In genomic region chr4:68985442-68985841, GRCh38 we compare ENCODE assay signal across 28 cellular contexts. TPM values are rescaled to one million over a fixed set of nuclear protein-coding genes. Genes with fewer than 3 reads are reported as not detected.
DNase-seq lines count a peak whose midpoint lies in the region; ATAC-seq, FAIRE-seq and TF ChIP-seq lines count a peak whose summit lies in the region.
"Had no signal": no experiment of that assay in that cellular context is flagged by ENCODE, and none has a peak within 500 bp of the region (broad histone marks: within the 10 kb centered on the region; RNA-seq: fewer than 3 reads in every experiment).

No MANE protein-coding gene starts in this region.

- no peak overlapping the region for H3K27ac ChIP-seq in kidney (ENCODE audit: low read depth in 2 of 2, low read length in 2 of 2)
- peak overlapping the region in 2 of 3 donors; percentile 40 to 48 for H3K27ac ChIP-seq in right lobe of liver
- H3K27ac ChIP-seq: BLaER1 had no signal

- H3K27me3 ChIP-seq in right lobe of liver, result no peaks in the 10 kb centered on the region
- H3K27me3 ChIP-seq: BE2C, BLaER1 had no signal

- intact Hi-C loops in kidney (cut with DNase I) (no loop called here), right lobe of liver (cut with DNase I) (no loop called here)

- WGBS in right lobe of liver (ENCODE audit: insufficient coverage, low coverage, low lambda C conversion rate, missing lambda C conversion rate), result 25% methylated on average over 1 of the region's 1 CpG

- H3K9me3 ChIP-seq in kidney (ENCODE audit: control insufficient read depth in 1 of 2, low read length in 2 of 2), result no peaks in the 10 kb centered on the region
- H3K9me3 ChIP-seq in right lobe of liver, result no peaks in the 10 kb centered on the region
- H3K9me3 ChIP-seq: BE2C, BLaER1 had no signal

- no peak overlapping the region for H3K4me3 Mint-ChIP-seq in effector memory CD8-positive, alpha-beta T cell
- H3K4me3 Mint-ChIP-seq: CD14-positive monocyte; CD4-positive, alpha-beta memory T cell; CD4-positive, CD25-positive, alpha-beta regulatory T cell; CD8-positive, alpha-beta memory T cell had no signal

- no peaks in the 10 kb centered on the region for H3K4me1 Mint-ChIP-seq in effector memory CD8-positive, alpha-beta T cell (ENCODE audit: low read depth in 2 of 2)
- H3K4me1 Mint-ChIP-seq: CD14-positive monocyte; CD4-positive, alpha-beta memory T cell; CD4-positive, CD25-positive, alpha-beta regulatory T cell; CD8-positive, alpha-beta memory T cell had no signal

- TF ChIP-seq CTCF in kidney (IDR thresholded peaks at IDR 0.05; ENCODE audit: borderline replicate concordance, extremely low read depth, insufficient read depth) (no peak), right lobe of liver (IDR thresholded peaks at IDR 0.05) (no peak)

- peak; percentile 73 to 89 (median 75) for ATAC-seq in right lobe of liver
- ATAC-seq in effector memory CD8-positive, alpha-beta T cell (replicated peaks), result no peak
- ATAC-seq: GM12878 had no signal

- no peaks in the 10 kb centered on the region for H3K9me3 Mint-ChIP-seq in effector memory CD8-positive, alpha-beta T cell

- TF ChIP-seq POLR2A in right lobe of liver (IDR thresholded peaks at IDR 0.05), result no peak
- no peak for TF ChIP-seq POLR2A in GM12892 (IDR thresholded peaks at IDR 0.05; ENCODE audit: low read depth, low read length)

- H3K36me3 ChIP-seq in kidney (ENCODE audit: control insufficient read depth in 1 of 2, insufficient read depth in 2 of 2, low read length in 2 of 2), result no peaks in the 10 kb centered on the region
- H3K36me3 ChIP-seq in right lobe of liver, result no peaks in the 10 kb centered on the region
- H3K36me3 ChIP-seq: BE2C, BLaER1 had no signal

- H3K27me3 Mint-ChIP-seq in effector memory CD8-positive, alpha-beta T cell, result no peaks in the 10 kb centered on the region
- H3K27me3 Mint-ChIP-seq: CD4-positive, alpha-beta memory T cell; CD4-positive, CD25-positive, alpha-beta regulatory T cell; CD8-positive, alpha-beta memory T cell had no signal

- peak; percentile 53 for FAIRE-seq in endometrium (lab: Jason Lieb, UNC)
- peak; percentile 42 for FAIRE-seq in kidney (lab: Jason Lieb, UNC)
- no peak for FAIRE-seq in GM12892 (lab: Jason Lieb, UNC)
- FAIRE-seq: GM12878, GM19239 had no signal

- DNase-seq in kidney, result no peak
- DNase-seq in right lobe of liver, result no peak
- no peak for DNase-seq in GM12892 (ENCODE audit: insufficient read length)
- no peak for DNase-seq in effector memory CD8-positive, alpha-beta T cell
- DNase-seq in activated CD8-positive, alpha-beta memory T cell treated with anti-CD3 and anti-CD28 coated beads, Interleukin-2, amount 50 U/mL, for 4 hours, result no peak
- DNase-seq: 8988T; ACHN; BE2C; C1 segment of cervical spinal cord; CD4-positive, alpha-beta memory T cell; CD4-positive, CD25-positive, alpha-beta regulatory T cell; CD8-positive, alpha-beta memory T cell; COR-L47; DMS 273 treated with DMSO at 0.1 percent for 48 hours; DMS153; DMS79; DND-41; EL; GDM1 had no signal

- H3K4me1 ChIP-seq in kidney (ENCODE audit: control insufficient read depth in 1 of 2, insufficient read depth in 1 of 2, low read depth in 1 of 2, low read length in 2 of 2) (no peaks in the 10 kb centered on the region), right lobe of liver (peaks cover 0 to 19% (median 8%) of the 10 kb centered on the region in 4 donors)
- H3K4me1 ChIP-seq: BE2C, BLaER1 had no signal

- H3K36me3 Mint-ChIP-seq in effector memory CD8-positive, alpha-beta T cell (ENCODE audit: insufficient read depth), result no peaks in the 10 kb centered on the region
- H3K36me3 Mint-ChIP-seq: CD14-positive monocyte; CD4-positive, alpha-beta memory T cell; CD4-positive, CD25-positive, alpha-beta regulatory T cell; CD8-positive, alpha-beta memory T cell had no signal

- H3K4me3 ChIP-seq in kidney (ENCODE audit: low read length in 2 of 2) (no peak overlapping the region), right lobe of liver (no peak overlapping the region)
- H3K4me3 ChIP-seq: BLaER1, GM12878 had no signal

- H3K27ac Mint-ChIP-seq in effector memory CD8-positive, alpha-beta T cell, result no peak overlapping the region
- H3K27ac Mint-ChIP-seq: CD14-positive monocyte; CD4-positive, alpha-beta memory T cell; CD4-positive, CD25-positive, alpha-beta regulatory T cell; CD8-positive, alpha-beta memory T cell had no signal

- H3K9ac ChIP-seq in kidney (ENCODE audit: low read length in 2 of 2), result no peak overlapping the region
- H3K9ac ChIP-seq: BLaER1 had no signal

RNA-seq across cellular contexts. Expression of gene UGT2A3, which starts 33.8 kb away (rescaled TPM):
- total RNA-seq in kidney (57.7 TPM), right lobe of liver (10 to 100 TPM; 17.5 to 45.2 (median 30.9) TPM)
- polyA plus RNA-seq in kidney (ENCODE audit: insufficient read depth, low read depth, low replicate concordance), result 27.1 TPM
- polyA plus RNA-seq in GM12892 (2012; ENCODE audit: missing spikeins), result not detected
- total RNA-seq: A673; CD4-positive, alpha-beta memory T cell; CD4-positive, CD25-positive, alpha-beta regulatory T cell; CD8-positive, alpha-beta memory T cell; Daoy; G401 had no signal
- polyA plus RNA-seq: AG04450; CD14-positive monocyte; CD4-positive, alpha-beta memory T cell; CD4-positive, CD25-positive, alpha-beta regulatory T cell; CD8-positive, alpha-beta memory T cell had no signal

Comparison
In these comparisons a context has a peak if more than half of its experiments do, and no peak if none do; other contexts are left out.
1. H3K27ac ChIP-seq: peak in right lobe of liver (2 of 3); none in kidney (0 of 2).